ENCODE assay signal across 10 cellular contexts in genomic region chr3:153051427-153052095, GRCh38.
DNase-seq lines count a peak whose midpoint lies in the region; ATAC-seq and TF ChIP-seq lines count a peak whose summit lies in the region.
"Had no signal": no experiment of that assay in that cellular context is flagged by ENCODE, and none has a peak within 500 bp of the region (broad histone marks: within the 10 kb centered on the region; RNA-seq: fewer than 3 reads in every experiment).

No MANE protein-coding gene starts in this region.

- 39 to 42% methylated on average over 6 of the region's 6 CpGs for WGBS in esophagus squamous epithelium, 2 donors

- intact Hi-C loops in Panc1 (cut with micrococcal nuclease; ENCODE audit: unreplicated experiment) = no loop called here
- intact Hi-C loops in esophagus squamous epithelium (cut with DNase I) = loop anchor here (5.0 kb wide), 1 partner anchor 111 kb away; the partner anchor contains the start of gene RAP2B

- H3K27me3 Mint-ChIP-seq in activated CD8-positive, alpha-beta T cell treated with anti-CD3 and anti-CD28 coated beads, Interleukin-2, amount 10 ng/mL, durations not matched to agents 7 days and 5 days (ENCODE audit: low read depth) = no peaks in the 10 kb centered on the region

- no peak overlapping the region for H3K4me3 ChIP-seq in Panc1 (ENCODE audit: low read depth in 2 of 2, low read length in 2 of 2)
- H3K4me3 ChIP-seq in esophagus squamous epithelium = no peak overlapping the region
- H3K4me3 ChIP-seq: SK-N-MC had no signal

- no peak overlapping the region for H3K27ac Mint-ChIP-seq in activated CD8-positive, alpha-beta T cell treated with anti-CD3 and anti-CD28 coated beads, Interleukin-2, amount 10 ng/mL, durations not matched to agents 7 days and 5 days

- TF ChIP-seq POLR2A in esophagus squamous epithelium (IDR thresholded peaks at IDR 0.05) = no peak

- H3K36me3 ChIP-seq in Panc1 (ENCODE audit: control insufficient read depth, insufficient read depth, low read length) (no peaks in the 10 kb centered on the region), esophagus squamous epithelium (no peaks in the 10 kb centered on the region)

- ATAC-seq in Panc1 = peak; percentile 86
- no peak for ATAC-seq in activated CD8-positive, alpha-beta T cell treated with anti-CD3 and anti-CD28 coated beads, Interleukin-2, amount 10 ng/mL, durations not matched to agents 7 days and 5 days

- in situ Hi-C loops in Panc1 (cut with HindIII; ENCODE audit: low pct_unique_long_range_greater_than_20kb, low sequenced_read_pairs) = no loop called here

- H3K4me3 Mint-ChIP-seq in activated CD8-positive, alpha-beta T cell treated with anti-CD3 and anti-CD28 coated beads, Interleukin-2, amount 10 ng/mL, durations not matched to agents 7 days and 5 days = no peak overlapping the region

- CTCF ChIA-PET in Panc1 (lab: Charles Lee) = interaction anchor here (0.7 kb wide), 1 partner anchor 116 kb away, joined by 3 read pairs; no protein-coding TSS in a partner anchor
- CTCF ChIA-PET in activated CD8-positive, alpha-beta T cell treated with anti-CD3 and anti-CD28 coated beads, Interleukin-2, amount 10 ng/mL, durations not matched to agents 7 days and 5 days (lab: Charles Lee) = interaction anchor here (3.3 kb wide), 1 partner anchor 8 kb away, joined by 15 read pairs; no protein-coding TSS in a partner anchor

- no peaks in the 10 kb centered on the region for H3K9me3 Mint-ChIP-seq in activated CD8-positive, alpha-beta T cell treated with anti-CD3 and anti-CD28 coated beads, Interleukin-2, amount 10 ng/mL, durations not matched to agents 7 days and 5 days (ENCODE audit: insufficient read depth)

- peak; percentile 17 for DNase-seq in ELF-1 (ENCODE audit: low read depth, low spot score)
- peak; percentile 77 for DNase-seq in Panc1 (ENCODE audit: low read depth, low spot score)
- DNase-seq in esophagus squamous epithelium (lab: John Stamatoyannopoulos, UW) = no peak
- DNase-seq in renal cortical epithelial cell (ENCODE audit: low read depth) = peak; percentile 90
- DNase-seq in activated CD8-positive, alpha-beta T cell treated with anti-CD3 and anti-CD28 coated beads, Interleukin-2, amount 10 ng/mL, durations not matched to agents 7 days and 5 days = no peak
- DNase-seq in AML-193 (lab: John Stamatoyannopoulos, UW) = no peak
- no peak for DNase-seq in NAMALWA (ENCODE audit: low spot score)
- no peak for DNase-seq in NCI-H526 (lab: John Stamatoyannopoulos, UW)
- DNase-seq: activated effector memory CD4-positive, alpha-beta T cell treated with Interleukin-2 at 50 U/mL for 16 hours had no signal

- no TSS peak for BruUV-seq in Panc1 (replicated peaks; lab: Mats Ljungman, UMichigan)

- no peaks in the 10 kb centered on the region for H3K36me3 Mint-ChIP-seq in activated CD8-positive, alpha-beta T cell treated with anti-CD3 and anti-CD28 coated beads, Interleukin-2, amount 10 ng/mL, durations not matched to agents 7 days and 5 days (ENCODE audit: low read depth)

- TF ChIP-seq CTCF in Panc1 (IDR thresholded peaks at IDR 0.05) (no peak), esophagus squamous epithelium (IDR thresholded peaks at IDR 0.05) (no peak)

- H3K27me3 ChIP-seq in Panc1 (ENCODE audit: control insufficient read depth, insufficient read depth, low read length) = no peaks in the 10 kb centered on the region
- no peaks in the 10 kb centered on the region for H3K27me3 ChIP-seq in esophagus squamous epithelium

- POLR2A ChIA-PET in Panc1 (lab: Charles Lee) = interaction anchor here (0.7 kb wide), 1 partner anchor 1420 kb away, joined by 7 read pairs; no protein-coding TSS in a partner anchor
- POLR2A ChIA-PET in activated CD8-positive, alpha-beta T cell treated with anti-CD3 and anti-CD28 coated beads, Interleukin-2, amount 10 ng/mL, durations not matched to agents 7 days and 5 days (lab: Charles Lee) = no interaction called here

- H3K4me1 Mint-ChIP-seq in activated CD8-positive, alpha-beta T cell treated with anti-CD3 and anti-CD28 coated beads, Interleukin-2, amount 10 ng/mL, durations not matched to agents 7 days and 5 days (ENCODE audit: low read depth) = no peaks in the 10 kb centered on the region

- H3K4me1 ChIP-seq in Panc1 (ENCODE audit: control insufficient read depth, insufficient read depth, low read length) (no peaks in the 10 kb centered on the region; the same call in 1 of the 2 replicates), esophagus squamous epithelium (peaks cover 10 to 25% (median 11%) of the 10 kb centered on the region in 3 donors)

- H3K27ac ChIP-seq in Panc1 (ENCODE audit: low read length) (no peak overlapping the region), esophagus squamous epithelium (peak overlapping the region; percentile 48 to 85 (median 80))
- H3K27ac ChIP-seq: SK-N-MC had no signal

- no peaks in the 10 kb centered on the region for H3K9me3 ChIP-seq in Panc1 (ENCODE audit: control insufficient read depth, insufficient read depth, low read depth, low read length)
- no peaks in the 10 kb centered on the region for H3K9me3 ChIP-seq in esophagus squamous epithelium

Comparison
In these comparisons a context has a peak if more than half of its experiments do, and no peak if none do; other contexts are left out.
1. DNase-seq: peak in ELF-1 (single experiment), Panc1 (single experiment) and renal cortical epithelial cell (single experiment); none in esophagus squamous epithelium (single experiment), activated CD8-positive, alpha-beta T cell treated with anti-CD3 and anti-CD28 coated beads, Interleukin-2, amount 10 ng/mL, durations not matched to agents 7 days and 5 days (single experiment), AML-193 (0 of 2), NAMALWA (single experiment) and NCI-H526 (0 of 2).